Comparison of ENCODE assay signal across 1 cellular context in genomic region chr20:50186987-50187402, GRCh38.
A peak's percentile ranks its signal among the peaks of the same experiment; 100 is the strongest.
TF ChIP-seq lines count a peak whose summit lies in the region.

No MANE protein-coding gene starts in this region.

TF ChIP-seq in K562, 482 proteins besides CTCF, POLR2A, EP300 and RAD21 (continued from another document):
- TF ChIP-seq, protein P1, sequence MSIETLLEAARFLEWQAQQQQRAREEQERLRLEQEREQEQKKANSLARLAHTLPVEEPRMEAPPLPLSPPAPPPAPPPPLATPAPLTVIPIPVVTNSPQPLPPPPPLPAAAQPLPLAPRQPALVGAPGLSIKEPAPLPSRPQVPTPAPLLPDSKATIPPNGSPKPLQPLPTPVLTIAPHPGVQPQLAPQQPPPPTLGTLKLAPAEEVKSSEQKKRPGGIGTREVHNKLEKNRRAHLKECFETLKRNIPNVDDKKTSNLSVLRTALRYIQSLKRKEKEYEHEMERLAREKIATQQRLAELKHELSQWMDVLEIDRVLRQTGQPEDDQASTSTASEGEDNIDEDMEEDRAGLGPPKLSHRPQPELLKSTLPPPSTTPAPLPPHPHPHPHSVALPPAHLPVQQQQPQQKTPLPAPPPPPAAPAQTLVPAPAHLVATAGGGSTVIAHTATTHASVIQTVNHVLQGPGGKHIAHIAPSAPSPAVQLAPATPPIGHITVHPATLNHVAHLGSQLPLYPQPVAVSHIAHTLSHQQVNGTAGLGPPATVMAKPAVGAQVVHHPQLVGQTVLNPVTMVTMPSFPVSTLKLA (conservative IDR thresholded peaks at IDR 0.05) = peak; percentile 65 to 68
- TF ChIP-seq ZBTB7A (IDR thresholded peaks at IDR 0.05; ENCODE audit: borderline replicate concordance, control insufficient read depth, low read depth, low read length) (no peak), POLR2G (IDR thresholded peaks at IDR 0.05; ENCODE audit: low read depth, low read length) (peak; percentile 33; the same call in 1 of the 2 replicates), EGR1 (conservative IDR thresholded peaks at IDR 0.05) (peak; percentile 52; the same call in 1 of the 2 replicates), NFRKB (IDR thresholded peaks at IDR 0.05; ENCODE audit: low read depth) (peak; percentile 42; the same call in 1 of the 2 replicates), MYC (IDR thresholded peaks at IDR 0.05; ENCODE audit: low read depth, low read length) (peak; percentile 65), MYC (CRISPR knock-in tag; IDR thresholded peaks at IDR 0.05; ENCODE audit: borderline replicate concordance, low read depth) (no peak), MGA (IDR thresholded peaks at IDR 0.05) (peak; percentile 71), E2F6 (IDR thresholded peaks at IDR 0.05; ENCODE audit: borderline replicate concordance in 1 of 2, extremely low read depth in 1 of 2, insufficient read depth in 1 of 2, insufficient read length in 1 of 2, low read depth in 1 of 2, low read length in 1 of 2, poor library complexity in 1 of 2, severe bottlenecking in 1 of 2) (peak in 1 of 2 experiments; percentile 35), EP400 (IDR thresholded peaks at IDR 0.05) (peak; percentile 56; the same call in 1 of the 2 replicates), ZNF76 (CRISPR knock-in tag; IDR thresholded peaks at IDR 0.05; ENCODE audit: borderline replicate concordance) (no peak), ZNF79 (CRISPR knock-in tag; IDR thresholded peaks at IDR 0.05; ENCODE audit: low read depth) (no peak), BCOR (IDR thresholded peaks at IDR 0.05) (no peak), KDM5B (IDR thresholded peaks at IDR 0.05; ENCODE audit: insufficient replicate concordance, low read depth, low read length) (peak; percentile 4), YY1 (IDR thresholded peaks at IDR 0.05; ENCODE audit: borderline replicate concordance in 1 of 3, control insufficient read depth in 1 of 3, extremely low read depth in 1 of 3, insufficient read depth in 3 of 3, insufficient read length in 1 of 3, insufficient replicate concordance in 2 of 3, low read depth in 1 of 3, low read length in 2 of 3) (peak in 1 of 3 experiments; percentile 44), CBFA2T2 (conservative IDR thresholded peaks at IDR 0.05) (no peak)
- TF ChIP-seq, protein P2, sequence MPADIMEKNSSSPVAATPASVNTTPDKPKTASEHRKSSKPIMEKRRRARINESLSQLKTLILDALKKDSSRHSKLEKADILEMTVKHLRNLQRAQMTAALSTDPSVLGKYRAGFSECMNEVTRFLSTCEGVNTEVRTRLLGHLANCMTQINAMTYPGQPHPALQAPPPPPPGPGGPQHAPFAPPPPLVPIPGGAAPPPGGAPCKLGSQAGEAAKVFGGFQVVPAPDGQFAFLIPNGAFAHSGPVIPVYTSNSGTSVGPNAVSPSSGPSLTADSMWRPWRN (IDR thresholded peaks at IDR 0.05; ENCODE audit: low read depth) = no peak
- TF ChIP-seq, protein P3, sequence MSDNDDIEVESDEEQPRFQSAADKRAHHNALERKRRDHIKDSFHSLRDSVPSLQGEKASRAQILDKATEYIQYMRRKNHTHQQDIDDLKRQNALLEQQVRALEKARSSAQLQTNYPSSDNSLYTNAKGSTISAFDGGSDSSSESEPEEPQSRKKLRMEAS (CRISPR knock-in tag; IDR thresholded peaks at IDR 0.05) = peak; percentile 59; the same call in 1 of the 2 replicates
- TF ChIP-seq, protein P4, sequence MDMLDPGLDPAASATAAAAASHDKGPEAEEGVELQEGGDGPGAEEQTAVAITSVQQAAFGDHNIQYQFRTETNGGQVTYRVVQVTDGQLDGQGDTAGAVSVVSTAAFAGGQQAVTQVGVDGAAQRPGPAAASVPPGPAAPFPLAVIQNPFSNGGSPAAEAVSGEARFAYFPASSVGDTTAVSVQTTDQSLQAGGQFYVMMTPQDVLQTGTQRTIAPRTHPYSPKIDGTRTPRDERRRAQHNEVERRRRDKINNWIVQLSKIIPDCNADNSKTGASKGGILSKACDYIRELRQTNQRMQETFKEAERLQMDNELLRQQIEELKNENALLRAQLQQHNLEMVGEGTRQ (CRISPR knock-in tag; IDR thresholded peaks at IDR 0.05) = 0 out of 2 replicates have a peak, but pooled peaks have one; percentile 5
